In genomic region chr15:32615871-32616426, GRCh38 we compare ENCODE assay signal across 8 cellular contexts. TPM values are rescaled to one million over a fixed set of nuclear protein-coding genes. Genes with fewer than 3 reads are reported as not detected.
DNase-seq lines count a peak whose midpoint lies in the region; ATAC-seq and TF ChIP-seq lines count a peak whose summit lies in the region.
"Not testable (repeated sequence)": the region's sequence is repeated elsewhere in the genome, so short reads cannot be mapped to it uniquely, and the experiment has no call there.

No MANE protein-coding gene starts in this region.

- peak overlapping the region; percentile 66 for H2AFZ ChIP-seq in KMS-11 (ENCODE audit: low read depth)

- not testable (repeated sequence) for H3K4me3 ChIP-seq in KMS-11 (IDR thresholded peaks at IDR 0.05; ENCODE audit: insufficient read depth, low read depth, low read length)
- H3K4me3 ChIP-seq in duodenal mucosa (ENCODE audit: low read depth in 1 of 2, low read length in 2 of 2): peak overlapping the region; percentile 65 to 81

- not testable (repeated sequence) for H3K9me3 Mint-ChIP-seq in activated CD4-positive, alpha-beta memory T cell treated with anti-CD3 and anti-CD28 coated beads for 36 hours

- peak overlapping the region; percentile 88 for H3K4me3 Mint-ChIP-seq in activated CD4-positive, alpha-beta memory T cell treated with anti-CD3 and anti-CD28 coated beads for 36 hours

- intact Hi-C loops in activated CD4-positive, alpha-beta memory T cell treated with anti-CD3 and anti-CD28 coated beads for 36 hours (cut with micrococcal nuclease); left colon (cut with DNase I, micrococcal nuclease): not testable (repeated sequence)

- not testable (repeated sequence) for H3K27me3 ChIP-seq in KMS-11 (ENCODE audit: insufficient read depth, low read depth); duodenal mucosa (ENCODE audit: control insufficient read depth in 1 of 2, insufficient read depth in 2 of 2, low read length in 2 of 2)

- H4K20me1 ChIP-seq in KMS-11 (ENCODE audit: insufficient read depth): not testable (repeated sequence)

- H3K4me2 ChIP-seq in KMS-11: peak overlapping the region; percentile 76; the same call in 1 of the 2 replicates

- not testable (repeated sequence) for H3K9me3 ChIP-seq in duodenal mucosa (ENCODE audit: control insufficient read depth in 1 of 2, low read length in 2 of 2)

- DNase-seq in ACHN: peak; percentile 24
- DNase-seq in activated CD4-positive, alpha-beta memory T cell treated with anti-CD3 and anti-CD28 coated beads for 36 hours: peak; percentile 35
- not testable (repeated sequence) for DNase-seq in left colon
- DNase-seq in retina: peak; percentile 28

- peak overlapping the region; percentile 92 for H3K27ac Mint-ChIP-seq in activated CD4-positive, alpha-beta memory T cell treated with anti-CD3 and anti-CD28 coated beads for 36 hours

- peaks cover 14% of the 10 kb centered on the region for H3K4me1 Mint-ChIP-seq in activated CD4-positive, alpha-beta memory T cell treated with anti-CD3 and anti-CD28 coated beads for 36 hours (ENCODE audit: low read depth)

- ATAC-seq in GM18868 (IDR thresholded peaks at IDR 0.05; ENCODE audit: unreplicated experiment) (peak; percentile 4), HG02642 (IDR thresholded peaks at IDR 0.05; ENCODE audit: poor library complexity, unreplicated experiment) (peak; percentile 21), left colon (peak; percentile 28)

- in situ Hi-C loops in ACHN (cut with HindIII; ENCODE audit: low pct_ligation_motif_present, low pct_unique_long_range_greater_than_20kb, low sequenced_read_pairs): not testable (repeated sequence)

- peak overlapping the region; percentile 85 for H3K27ac ChIP-seq in KMS-11
- not testable (repeated sequence) for H3K27ac ChIP-seq in duodenal mucosa (ENCODE audit: low read depth, low read length)

- H3K36me3 Mint-ChIP-seq in activated CD4-positive, alpha-beta memory T cell treated with anti-CD3 and anti-CD28 coated beads for 36 hours: peaks cover 23% of the 10 kb centered on the region

- peaks cover 20% of the 10 kb centered on the region for H3K4me1 ChIP-seq in KMS-11 (ENCODE audit: low read depth, poor library complexity, severe bottlenecking)
- not testable (repeated sequence) for H3K4me1 ChIP-seq in duodenal mucosa (ENCODE audit: control insufficient read depth in 1 of 2, insufficient read depth in 2 of 2, low read length in 2 of 2)

- not testable (repeated sequence) for H3K36me3 ChIP-seq in KMS-11 (ENCODE audit: insufficient read depth); duodenal mucosa (ENCODE audit: control insufficient read depth in 1 of 2, insufficient read depth in 2 of 2, low read length in 2 of 2)

- H3K27me3 Mint-ChIP-seq in activated CD4-positive, alpha-beta memory T cell treated with anti-CD3 and anti-CD28 coated beads for 36 hours: not testable (repeated sequence)

- CTCF ChIA-PET in activated CD4-positive, alpha-beta memory T cell treated with anti-CD3 and anti-CD28 coated beads for 36 hours (lab: Charles Lee): not testable (repeated sequence)

- not testable (repeated sequence) for TF ChIP-seq CTCF in KMS-11 (conservative IDR thresholded peaks at IDR 0.05; ENCODE audit: low read depth, low read length)

- POLR2A ChIA-PET in activated CD4-positive, alpha-beta memory T cell treated with anti-CD3 and anti-CD28 coated beads for 36 hours (lab: Charles Lee): not testable (repeated sequence)

- peaks cover 49% of the 10 kb centered on the region for H3K79me2 ChIP-seq in KMS-11 (ENCODE audit: insufficient read depth, low read depth)

- H3K9ac ChIP-seq in KMS-11 (peak overlapping the region; percentile 82), duodenal mucosa (ENCODE audit: low read depth in 1 of 2, low read length in 2 of 2) (peak overlapping the region; percentile 38 to 43)

RNA-seq across cellular contexts. Expression of gene ARHGAP11A, which starts 0.6 kb away (rescaled TPM):
- total RNA-seq in activated CD4-positive, alpha-beta memory T cell treated with anti-CD3 and anti-CD28 coated beads for 36 hours: 100 to 1,000 TPM; 112 to 122 TPM
- 10 to 100 TPM in 1 of 2 donors, 1 to 10 TPM in 1; 6.4 to 15.5 TPM for total RNA-seq in left colon

RNA-seq across cellular contexts. Expression of gene GOLGA8N, which starts 22.7 kb away (rescaled TPM):
- 1 to 10 TPM; 1.0 to 1.3 TPM for total RNA-seq in activated CD4-positive, alpha-beta memory T cell treated with anti-CD3 and anti-CD28 coated beads for 36 hours
- total RNA-seq in left colon: 1 to 10 TPM; 2.9 to 3.9 TPM

RNA-seq across cellular contexts. Expression of gene SCG5, which starts 25.6 kb away (rescaled TPM):
- 1 to 10 TPM; 1.6 to 2.2 TPM for total RNA-seq in activated CD4-positive, alpha-beta memory T cell treated with anti-CD3 and anti-CD28 coated beads for 36 hours
- 1 to 10 TPM; 4.9 to 9.5 TPM for total RNA-seq in left colon

Comparison
In these comparisons a context has a peak if more than half of its experiments do, and no peak if none do; other contexts are left out.
1. RNA of gene ARHGAP11A, which starts 0.6 kb away (total RNA-seq): 112 to 122 TPM in activated CD4-positive, alpha-beta memory T cell treated with anti-CD3 and anti-CD28 coated beads for 36 hours; 6.4 to 15.5 TPM in left colon; every median in the first group is over 4 times any median in the second.
2. Peak in every context shown above with its lines, with median percentiles within 50 percentile points of each other: ATAC-seq.